ENCODE assay signal across 27 cellular contexts in the genomic region with DNA sequence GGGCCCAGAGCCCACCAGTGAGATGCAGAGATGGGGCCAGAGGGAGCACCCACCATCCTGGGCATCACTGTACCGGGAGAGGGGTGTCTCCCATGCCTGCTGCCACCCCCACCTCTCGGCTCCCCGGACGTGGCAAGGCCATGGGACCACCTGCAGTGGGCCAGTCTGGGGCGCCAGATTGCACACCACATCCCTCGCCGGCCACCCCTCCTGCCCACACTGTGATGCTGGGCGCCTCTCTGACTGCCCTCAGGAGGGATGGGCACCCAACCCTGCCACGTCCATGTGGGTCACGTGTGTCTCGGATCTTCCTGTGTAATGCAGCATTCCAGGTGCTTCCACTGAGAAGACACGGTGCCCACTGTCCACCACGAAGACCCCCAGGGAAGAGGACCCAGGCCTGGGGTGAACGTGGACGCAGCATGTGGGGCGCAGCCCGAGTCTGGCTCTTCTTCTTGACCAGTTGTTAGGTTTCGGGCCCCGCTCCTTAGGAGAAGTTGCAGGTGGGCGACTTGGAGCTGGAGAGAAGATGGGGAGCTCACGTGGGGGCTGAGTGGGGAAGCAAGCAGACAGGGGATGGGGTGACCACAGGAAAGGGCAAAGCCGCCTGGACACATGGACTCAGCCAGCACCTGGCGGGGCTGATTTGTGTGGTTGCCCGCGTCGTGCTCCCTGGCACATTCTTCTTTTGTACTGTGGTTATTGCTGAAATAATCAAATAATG. TPM values are rescaled to one million over a fixed set of nuclear protein-coding genes. Genes with fewer than 3 reads are reported as not detected.
"Had no signal": no experiment of that assay in that cellular context is flagged by ENCODE, and none has a peak within 500 bp of the region (broad histone marks: within the 10 kb centered on the region; RNA-seq: fewer than 3 reads in every experiment).

No MANE protein-coding gene starts in this region.

- H3K4me1 ChIP-seq: colonic mucosa, pancreas, tibial artery had no signal

- DNase-seq: cerebellar nuclear complex; colonic mucosa; effector CD8-positive, alpha-beta T cell; heart right ventricle; hypothalamus; midbrain; naive thymus-derived CD4-positive, alpha-beta T cell; nucleus accumbens; pancreas; right cardiac atrium; stimulated activated CD4-positive, alpha-beta T cell treated with anti-CD3 and anti-CD28 coated beads, Interleukin-4, amount 100 ng/mL, for 1 hour; stimulated activated CD8-positive, alpha-beta memory T cell treated with anti-CD3 and anti-CD28 coated beads, Interleukin-4, amount 100 ng/mL, for 48 hours; tibial artery had no signal

- H3K27ac Mint-ChIP-seq: memory B cell; naive thymus-derived CD4-positive, alpha-beta T cell; progenitor cell of endocrine pancreas; stimulated activated memory B cell treated with anti-CD40 and anti-IgM and Interleukin-4, amounts not matched to agents 10 μg/mL and 1 μg/mL and 100 μg/mL, for 72 hours; stimulated activated naive CD8-positive, alpha-beta T cell treated with anti-CD3 and anti-CD28 coated beads, Interleukin-15, Interleukin-2, amounts not matched to agents 100 ng/mL and 50 ng/mL, for 24 hours had no signal

- H3K4me2 ChIP-seq: smooth muscle cell had no signal

- H3K27ac ChIP-seq: cardiac muscle cell, colonic mucosa, heart right ventricle, pancreas, tibial artery had no signal

- H3K4me3 Mint-ChIP-seq: memory B cell; naive thymus-derived CD4-positive, alpha-beta T cell; neural crest cell; stimulated activated memory B cell treated with anti-CD40 and anti-IgM and Interleukin-4, amounts not matched to agents 10 μg/mL and 1 μg/mL and 100 μg/mL, for 72 hours; stimulated activated naive CD8-positive, alpha-beta T cell treated with anti-CD3 and anti-CD28 coated beads, Interleukin-15, Interleukin-2, amounts not matched to agents 100 ng/mL and 50 ng/mL, for 24 hours had no signal

- H3K4me3 ChIP-seq: cardiac muscle cell, colonic mucosa, dorsolateral prefrontal cortex, heart right ventricle, pancreas, smooth muscle cell, tibial artery had no signal

- H3K36me3 ChIP-seq: cardiac muscle cell, colonic mucosa, pancreas, tibial artery had no signal

- ATAC-seq: heart right ventricle; left lobe of liver; naive thymus-derived CD4-positive, alpha-beta T cell; pancreas; right cardiac atrium; stimulated activated memory B cell treated with anti-CD40 and anti-IgM and Interleukin-4, amounts not matched to agents 10 μg/mL and 1 μg/mL and 100 μg/mL, for 72 hours had no signal

- H3K4me1 Mint-ChIP-seq: memory B cell; neural crest cell; stimulated activated memory B cell treated with anti-CD40 and anti-IgM and Interleukin-4, amounts not matched to agents 10 μg/mL and 1 μg/mL and 100 μg/mL, for 72 hours had no signal

- H3K27me3 ChIP-seq: cardiac muscle cell, colonic mucosa, dorsolateral prefrontal cortex, heart right ventricle, pancreas, tibial artery had no signal

- H3K27me3 Mint-ChIP-seq: naive thymus-derived CD4-positive, alpha-beta T cell; progenitor cell of endocrine pancreas; stimulated activated naive CD8-positive, alpha-beta T cell treated with anti-CD3 and anti-CD28 coated beads, Interleukin-15, Interleukin-2, amounts not matched to agents 100 ng/mL and 50 ng/mL, for 24 hours had no signal

- H3K9me3 ChIP-seq: colonic mucosa, pancreas, tibial artery had no signal

- H3K9me3 Mint-ChIP-seq: stimulated activated naive CD8-positive, alpha-beta T cell treated with anti-CD3 and anti-CD28 coated beads, Interleukin-15, Interleukin-2, amounts not matched to agents 100 ng/mL and 50 ng/mL, for 24 hours had no signal

RNA-seq across cellular contexts. Expression of gene ZFYVE28, which starts 47.7 kb away (rescaled TPM):
- polyA plus RNA-seq: smooth muscle cell had no signal

RNA-seq across cellular contexts. Expression of gene CFAP99, which starts 48.0 kb away (rescaled TPM):
- total RNA-seq: cardiac muscle cell, frontal cortex, heart right ventricle, lower leg skin, neural crest cell, progenitor cell of endocrine pancreas, right cardiac atrium, smooth muscle cell, temporal lobe, urinary bladder had no signal
- polyA plus RNA-seq: fibroblast of lung; heart right ventricle; naive thymus-derived CD4-positive, alpha-beta T cell; right cardiac atrium; smooth muscle cell had no signal
